ENCODE assay signal across 29 cellular contexts in genomic region chrY:14628208-14628607, GRCh38.
DNase-seq lines count a peak whose midpoint lies in the region; ATAC-seq, FAIRE-seq and TF ChIP-seq lines count a peak whose summit lies in the region.
"Had no signal": no experiment of that assay in that cellular context is flagged by ENCODE, and none has a peak within 500 bp of the region (broad histone marks: within the 10 kb centered on the region; RNA-seq: fewer than 3 reads in every experiment).

No MANE protein-coding gene starts in this region.

- H3K9me3 ChIP-seq in HepG2 (ENCODE audit: low read length): no peaks in the 10 kb centered on the region
- H3K9me3 ChIP-seq in right lobe of liver: no peaks in the 10 kb centered on the region
- H3K9me3 ChIP-seq: A549; BE2C; BLaER1; BLaER1 treated with 17β-estradiol and CSF1 and Interleukin-3, amounts not matched to agents 10 nM and 100 nM; Caco-2 had no signal

- H2AFZ ChIP-seq in HepG2 (ENCODE audit: low read length): no peak overlapping the region

- in situ Hi-C loops in HepG2 (cut with HindIII; ENCODE audit: extremely low pct_ligation_motif_present, low pct_unique_long_range_greater_than_20kb): no loop called here

- no peaks in the 10 kb centered on the region for H4K20me1 ChIP-seq in HepG2 (ENCODE audit: insufficient read depth, low read length)
- H4K20me1 ChIP-seq: BLaER1; BLaER1 treated with 17β-estradiol and CSF1 and Interleukin-3, amounts not matched to agents 10 nM and 100 nM had no signal

- H3K36me3 ChIP-seq in HepG2 (replicated peaks in 1 of 2; ENCODE audit: control insufficient read depth in 1 of 2, insufficient read depth in 2 of 2, low read length in 2 of 2): no peaks in the 10 kb centered on the region; a peak in 1 of 5 replicates
- no peaks in the 10 kb centered on the region for H3K36me3 ChIP-seq in right lobe of liver
- H3K36me3 ChIP-seq: BE2C; BLaER1; BLaER1 treated with 17β-estradiol and CSF1 and Interleukin-3, amounts not matched to agents 10 nM and 100 nM had no signal

- no peaks in the 10 kb centered on the region for H3K79me2 ChIP-seq in HepG2 (ENCODE audit: insufficient read depth, low read length)

- POLR2A ChIA-PET in HepG2 (lab: Yijun Ruan, JAX): no interaction called here

- peak; percentile 89 for FAIRE-seq in HepG2 (lab: Jason Lieb, UNC)
- FAIRE-seq: A204.1, A549, D721Med had no signal

- H3K4me2 ChIP-seq in HepG2 (ENCODE audit: low read depth, low read length): 0 out of 2 replicates have a peak overlapping the region, but pooled peaks have one; percentile 23
- H3K4me2 ChIP-seq: A549; BLaER1; BLaER1 treated with 17β-estradiol and CSF1 and Interleukin-3, amounts not matched to agents 10 nM and 100 nM had no signal

- TF ChIP-seq POLR2A in HepG2 (IDR thresholded peaks at IDR 0.05; ENCODE audit: insufficient read depth in 1 of 2, low read depth in 2 of 2, low read length in 2 of 2): no peak
- TF ChIP-seq POLR2A in right lobe of liver (IDR thresholded peaks at IDR 0.05): no peak

- H3K27me3 ChIP-seq in HepG2 (ENCODE audit: control insufficient read depth in 1 of 2, insufficient read depth in 2 of 2, low read length in 2 of 2) (no peaks in the 10 kb centered on the region), right lobe of liver (no peaks in the 10 kb centered on the region)
- H3K27me3 ChIP-seq: BE2C; BLaER1; BLaER1 treated with 17β-estradiol and CSF1 and Interleukin-3, amounts not matched to agents 10 nM and 100 nM had no signal

- 0% methylated on average over 6 of the region's 6 CpGs for WGBS in HepG2 (ENCODE audit: low lambda C conversion rate)
- no CpG with 5 or more reads among the region's 6 CpGs for WGBS in right lobe of liver (ENCODE audit: insufficient coverage, low coverage, low lambda C conversion rate, missing lambda C conversion rate)

- ATAC-seq in HepG2 (peak; percentile 92), right lobe of liver (no peak)
- ATAC-seq: A549; CD8-positive, alpha-beta T cell had no signal

- TF ChIP-seq CTCF in HepG2 (CRISPR knock-in tag; IDR thresholded peaks at IDR 0.05) (no peak), right lobe of liver (IDR thresholded peaks at IDR 0.05) (no peak)

- no peak overlapping the region for H3K4me3 ChIP-seq in HepG2 (replicated peaks in 1 of 3; ENCODE audit: insufficient read depth in 1 of 3, low read depth in 2 of 3, low read length in 3 of 3)
- no peak overlapping the region for H3K4me3 ChIP-seq in right lobe of liver
- H3K4me3 ChIP-seq: A549; BLaER1; BLaER1 treated with 17β-estradiol and CSF1 and Interleukin-3, amounts not matched to agents 10 nM and 100 nM had no signal

- TF ChIP-seq EP300 in HepG2 (IDR thresholded peaks at IDR 0.05; ENCODE audit: low read depth in 2 of 2, low read length in 2 of 2) (no peak), HepG2 (CRISPR knock-in tag; IDR thresholded peaks at IDR 0.05; ENCODE audit: borderline replicate concordance) (peak; percentile 70; the same call in 1 of the 2 replicates)

- CTCF ChIA-PET in HepG2 (lab: Yijun Ruan, JAX; ENCODE audit: low intra/inter-chr PET ratio, low total read pairs): no interaction called here

- intact Hi-C loops in HepG2 (cut with micrococcal nuclease; ENCODE audit: unreplicated experiment): loop anchor here (10.0 kb wide), 1 partner anchor 137 kb away; no protein-coding TSS in a partner anchor
- intact Hi-C loops in right lobe of liver (cut with DNase I): no loop called here

- no peak overlapping the region for H3K27ac ChIP-seq in HepG2 (ENCODE audit: extremely low read length, insufficient read depth, low read length)
- H3K27ac ChIP-seq in right lobe of liver: no peak overlapping the region
- H3K27ac ChIP-seq: 22Rv1; A549; BLaER1; BLaER1 treated with 17β-estradiol and CSF1 and Interleukin-3, amounts not matched to agents 10 nM and 100 nM; C4-2B had no signal

- DNase-seq in HepG2 (ENCODE audit: low spot score) (peak; percentile 86), right lobe of liver (no peak)
- DNase-seq: 8988T; ACHN; AML-193; BE2C; C1 segment of cervical spinal cord; Caco-2; Calu3; CD4-positive, alpha-beta memory T cell; CD4-positive, alpha-beta T cell; CD4-positive, CD25-positive, alpha-beta regulatory T cell; CD8-positive, alpha-beta memory T cell; CD8-positive, alpha-beta T cell; COR-L47; DMS 273 treated with DMSO at 0.1 percent for 48 hours; DMS153; DMS53; DMS79; DMS79 treated with DMSO at 0.1 percent for 48 hours; DND-41; EL had no signal

- TF ChIP-seq RAD21 in HepG2 (CRISPR knock-in tag; IDR thresholded peaks at IDR 0.05): no peak

- BruUV-seq in HepG2 (replicated peaks; lab: Mats Ljungman, UMichigan): no TSS peak

- no peak overlapping the region for H3K9ac ChIP-seq in HepG2 (ENCODE audit: insufficient read depth, low read depth, low read length)
- H3K9ac ChIP-seq: BLaER1; BLaER1 treated with 17β-estradiol and CSF1 and Interleukin-3, amounts not matched to agents 10 nM and 100 nM had no signal

- H3K4me1 ChIP-seq in HepG2 (ENCODE audit: insufficient read depth, low read length): peaks cover 35% of the 10 kb centered on the region
- H3K4me1 ChIP-seq in right lobe of liver: no peaks in the 10 kb centered on the region
- H3K4me1 ChIP-seq: BE2C; BLaER1; BLaER1 treated with 17β-estradiol and CSF1 and Interleukin-3, amounts not matched to agents 10 nM and 100 nM; Caco-2 had no signal

TF ChIP-seq in HepG2, 621 proteins besides CTCF, POLR2A, EP300 and RAD21 (continues in another document):
- TF ChIP-seq KLF6 (CRISPR knock-in tag; IDR thresholded peaks at IDR 0.05) (no peak), FOXP1 (IDR thresholded peaks at IDR 0.05) (no peak), FOXP1 (CRISPR knock-in tag; IDR thresholded peaks at IDR 0.05) (peak; percentile 38; the same call in 1 of the 2 replicates), ZBTB21 (CRISPR knock-in tag; IDR thresholded peaks at IDR 0.05) (peak; percentile 44; the same call in 1 of the 2 replicates), THRA (CRISPR knock-in tag; IDR thresholded peaks at IDR 0.05; ENCODE audit: borderline replicate concordance) (peak; percentile 32; the same call in 1 of the 2 replicates), ZBTB3 (CRISPR knock-in tag; IDR thresholded peaks at IDR 0.05; ENCODE audit: borderline replicate concordance, low read depth) (no peak), SALL1 (CRISPR knock-in tag; IDR thresholded peaks at IDR 0.05) (peak; percentile 44; the same call in 1 of the 2 replicates), EHMT2 (IDR thresholded peaks at IDR 0.05; ENCODE audit: borderline replicate concordance, low read depth, low read length) (peak; percentile 31; the same call in 1 of the 2 replicates), IRF2 (CRISPR knock-in tag; IDR thresholded peaks at IDR 0.05) (no peak), CREB1 (IDR thresholded peaks at IDR 0.05) (no peak), CREB1 (CRISPR knock-in tag; IDR thresholded peaks at IDR 0.05) (peak; percentile 44; the same call in 1 of the 2 replicates), HDAC2 (CRISPR knock-in tag; IDR thresholded peaks at IDR 0.05) (0 out of 2 replicates have a peak, but pooled peaks have one; percentile 42), ARID5B (CRISPR knock-in tag; IDR thresholded peaks at IDR 0.05) (peak; percentile 83), RCOR2 (CRISPR knock-in tag; IDR thresholded peaks at IDR 0.05) (0 out of 2 replicates have a peak, but pooled peaks have one; percentile 24)
